1 cellular context compared by ENCODE assay signal in the genomic region with DNA sequence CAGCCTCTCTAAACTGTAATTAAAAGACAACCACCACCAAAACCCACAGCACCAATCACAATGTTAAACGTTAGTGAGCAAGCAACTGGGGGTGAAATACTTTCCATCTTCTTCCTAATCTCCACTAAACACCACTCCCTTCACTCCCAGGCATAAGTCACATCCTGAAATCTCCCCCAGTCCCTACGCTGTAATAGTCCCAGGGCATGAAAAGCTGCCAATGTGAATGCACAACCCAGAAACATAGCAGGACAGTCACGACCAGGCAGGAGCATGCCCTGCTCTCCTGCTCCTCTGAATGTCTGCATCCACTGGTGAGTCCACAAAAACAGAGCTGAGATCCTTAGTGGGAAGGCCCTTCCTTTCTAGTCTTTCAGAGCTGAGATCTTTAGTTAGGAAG.
TF ChIP-seq lines count a peak whose summit lies in the region.

No MANE protein-coding gene starts in this region.

TF ChIP-seq in HCT116, 20 proteins besides CTCF, POLR2A, EP300 and RAD21 (continued from another document):
- TF ChIP-seq, protein P1, sequence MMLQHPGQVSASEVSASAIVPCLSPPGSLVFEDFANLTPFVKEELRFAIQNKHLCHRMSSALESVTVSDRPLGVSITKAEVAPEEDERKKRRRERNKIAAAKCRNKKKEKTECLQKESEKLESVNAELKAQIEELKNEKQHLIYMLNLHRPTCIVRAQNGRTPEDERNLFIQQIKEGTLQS (IDR thresholded peaks at IDR 0.05) = no peak
- no peak for TF ChIP-seq EZH2phosphoT487 (IDR thresholded peaks at IDR 0.05; ENCODE audit: borderline replicate concordance)
- TF ChIP-seq YY1 (IDR thresholded peaks at IDR 0.05; ENCODE audit: extremely low read depth, insufficient replicate concordance, low read depth, low read length) = no peak
- no peak for TF ChIP-seq TCF7L2 (IDR thresholded peaks at IDR 0.05; ENCODE audit: borderline replicate concordance, extremely low read depth, insufficient read depth, insufficient read length)
- no peak for TF ChIP-seq EGR1 (IDR thresholded peaks at IDR 0.05; ENCODE audit: low read depth)
- TF ChIP-seq ELF1 (IDR thresholded peaks at IDR 0.05; ENCODE audit: borderline replicate concordance, low read depth) = no peak
- no peak for TF ChIP-seq POLR2AphosphoS5 (IDR thresholded peaks at IDR 0.05; ENCODE audit: low read depth, low read length)
- TF ChIP-seq CBX3 (IDR thresholded peaks at IDR 0.05; ENCODE audit: low read depth) = no peak
- TF ChIP-seq, protein P2, sequence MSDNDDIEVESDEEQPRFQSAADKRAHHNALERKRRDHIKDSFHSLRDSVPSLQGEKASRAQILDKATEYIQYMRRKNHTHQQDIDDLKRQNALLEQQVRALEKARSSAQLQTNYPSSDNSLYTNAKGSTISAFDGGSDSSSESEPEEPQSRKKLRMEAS (IDR thresholded peaks at IDR 0.05) = no peak
TF ChIP-seq in HCT116: peak in this region for 0.
